Comparison of ENCODE assay signal across 1 cellular context in genomic region chr19:51810228-51810627, GRCh38.
TF ChIP-seq lines count a peak whose summit lies in the region.

No MANE protein-coding gene starts in this region.

TF ChIP-seq in SK-N-SH, 30 proteins besides CTCF, POLR2A, EP300 and RAD21 (continued from another document):
- no peak for TF ChIP-seq USF2 (IDR thresholded peaks at IDR 0.05; ENCODE audit: borderline replicate concordance, low read depth, low read length)
- no peak for TF ChIP-seq MAX (IDR thresholded peaks at IDR 0.05; ENCODE audit: low read depth)
- no peak for TF ChIP-seq EZH2phosphoT487 (IDR thresholded peaks at IDR 0.05; ENCODE audit: borderline replicate concordance, low read depth)
- no peak for TF ChIP-seq NRF1 (IDR thresholded peaks at IDR 0.05; ENCODE audit: low read depth, low read length)
- no peak for TF ChIP-seq FOXM1 (IDR thresholded peaks at IDR 0.05; ENCODE audit: low read depth)
- TF ChIP-seq GABPA (IDR thresholded peaks at IDR 0.05; ENCODE audit: low read depth) = no peak
- TF ChIP-seq ELF1 (IDR thresholded peaks at IDR 0.05) = no peak
- TF ChIP-seq RFX5 (IDR thresholded peaks at IDR 0.05; ENCODE audit: low read length) = no peak
- TF ChIP-seq PBX3 (IDR thresholded peaks at IDR 0.05) = no peak
- no peak for TF ChIP-seq TCF12 (IDR thresholded peaks at IDR 0.05)
